Comparison of ENCODE assay signal across 11 cellular contexts in genomic region chr4:183522821-183523220, GRCh38.
"Had no signal": no experiment of that assay in that cellular context is flagged by ENCODE, and none has a peak within 500 bp of the region (broad histone marks: within the 10 kb centered on the region; RNA-seq: fewer than 3 reads in every experiment).

No MANE protein-coding gene starts in this region.

- DNase-seq: activated CD4-positive, CD25-positive, alpha-beta regulatory T cell; activated naive CD4-positive, alpha-beta T cell treated with anti-CD3 and anti-CD28 coated beads for 36 hours; activated naive CD8-positive, alpha-beta T cell treated with anti-CD3 and anti-CD28 coated beads, Interleukin-2, amount 50 U/mL, for 24 hours; dermis blood vessel endothelial cell; effector memory CD8-positive, alpha-beta T cell; foreskin melanocyte; head of caudate nucleus; sigmoid colon; stimulated activated CD4-positive, alpha-beta T cell treated with anti-CD3 and anti-CD28 coated beads, Interleukin-1b, Interleukin-23, amount 100 ng/mL, for 48 hours had no signal

- FAIRE-seq: astrocyte had no signal

- ATAC-seq: activated naive CD8-positive, alpha-beta T cell treated with anti-CD3 and anti-CD28 coated beads, Interleukin-2, amount 50 U/mL, for 24 hours; activated T-helper 17 cell treated with anti-CD3 and anti-CD28 coated beads, Interleukin-2, amount 50 U/mL, for 72 hours; effector memory CD8-positive, alpha-beta T cell had no signal
